In genomic region chr16:83004868-83005652, GRCh38 we compare ENCODE assay signal across 26 cellular contexts.
"Had no signal": no experiment of that assay in that cellular context is flagged by ENCODE, and none has a peak within 500 bp of the region (broad histone marks: within the 10 kb centered on the region; RNA-seq: fewer than 3 reads in every experiment).

No MANE protein-coding gene starts in this region.

- H3K4me3 ChIP-seq: adrenal gland, breast epithelium, esophagus muscularis mucosa, gastroesophageal sphincter, left ventricle myocardium inferior, ovary, psoas muscle, right atrium auricular region, transverse colon had no signal

- H3K4me3 Mint-ChIP-seq: activated naive CD8-positive, alpha-beta T cell; activated T-cell treated with anti-CD3 and anti-CD28 coated beads, Interleukin-2, amount 50 U/mL, for 24 hours; activated T-helper 17 cell treated with anti-CD3 and anti-CD28 coated beads, Interleukin-2, amount 50 U/mL, for 72 hours; central memory CD8-positive, alpha-beta T cell; natural killer cell treated with Interleukin-12 subunit alpha and Interleukin-12 subunit beta and Interleukin-15 and Interleukin-18, amount 100 ng/mL, for 72 hours; stimulated activated effector memory CD8-positive, alpha-beta T cell treated with anti-CD3 and anti-CD28 coated beads, Interleukin-12 subunit alpha, Interleukin-12 subunit beta, amount 100 ng/mL, for 72 hours; stimulated activated naive CD8-positive, alpha-beta T cell treated with anti-CD3 and anti-CD28 coated beads, Interleukin-15, amount 100 ng/mL, for 72 hours; T-helper 2 cell treated with Interferon-gamma antibody and Interleukin-4, amounts not matched to agents 5 μg/mL and 100 μg/mL, for 36 hours had no signal

- ATAC-seq: activated T-helper 17 cell treated with anti-CD3 and anti-CD28 coated beads, Interleukin-2, amount 50 U/mL, for 72 hours; gastroesophageal sphincter; natural killer cell treated with Interleukin-12 subunit alpha and Interleukin-12 subunit beta and Interleukin-15 and Interleukin-18, amount 100 ng/mL, for 72 hours; psoas muscle; stimulated activated effector memory CD8-positive, alpha-beta T cell treated with anti-CD3 and anti-CD28 coated beads, Interleukin-12 subunit alpha, Interleukin-12 subunit beta, amount 100 ng/mL, for 72 hours; stimulated activated naive CD8-positive, alpha-beta T cell treated with anti-CD3 and anti-CD28 coated beads, Interleukin-15, amount 100 ng/mL, for 72 hours had no signal

- H3K27me3 ChIP-seq: adrenal gland, breast epithelium, esophagus muscularis mucosa, gastroesophageal sphincter, ovary, right atrium auricular region, transverse colon had no signal

- H3K4me1 ChIP-seq: breast epithelium, gastroesophageal sphincter, psoas muscle had no signal

- H3K27me3 Mint-ChIP-seq: activated T-cell treated with anti-CD3 and anti-CD28 coated beads, Interleukin-2, amount 50 U/mL, for 24 hours; natural killer cell treated with Interleukin-12 subunit alpha and Interleukin-12 subunit beta and Interleukin-15 and Interleukin-18, amount 100 ng/mL, for 72 hours; stimulated activated naive CD8-positive, alpha-beta T cell treated with anti-CD3 and anti-CD28 coated beads, Interleukin-15, amount 100 ng/mL, for 72 hours had no signal

- H3K4me1 Mint-ChIP-seq: activated T-helper 17 cell treated with anti-CD3 and anti-CD28 coated beads, Interleukin-2, amount 50 U/mL, for 72 hours; central memory CD8-positive, alpha-beta T cell; stimulated activated effector memory CD8-positive, alpha-beta T cell treated with anti-CD3 and anti-CD28 coated beads, Interleukin-12 subunit alpha, Interleukin-12 subunit beta, amount 100 ng/mL, for 72 hours; stimulated activated naive CD8-positive, alpha-beta T cell treated with anti-CD3 and anti-CD28 coated beads, Interleukin-15, amount 100 ng/mL, for 72 hours had no signal

- H3K9me3 ChIP-seq: adrenal gland, breast epithelium, esophagus muscularis mucosa, gastroesophageal sphincter, left ventricle myocardium inferior, ovary, psoas muscle, right atrium auricular region, transverse colon had no signal

- H3K36me3 Mint-ChIP-seq: activated naive CD8-positive, alpha-beta T cell; natural killer cell treated with Interleukin-12 subunit alpha and Interleukin-12 subunit beta and Interleukin-15 and Interleukin-18, amount 100 ng/mL, for 72 hours; stimulated activated effector memory CD8-positive, alpha-beta T cell treated with anti-CD3 and anti-CD28 coated beads, Interleukin-12 subunit alpha, Interleukin-12 subunit beta, amount 100 ng/mL, for 72 hours had no signal

- H3K9me3 Mint-ChIP-seq: activated T-helper 17 cell treated with anti-CD3 and anti-CD28 coated beads, Interleukin-2, amount 50 U/mL, for 72 hours; central memory CD8-positive, alpha-beta T cell; natural killer cell treated with Interleukin-12 subunit alpha and Interleukin-12 subunit beta and Interleukin-15 and Interleukin-18, amount 100 ng/mL, for 72 hours; stimulated activated effector memory CD8-positive, alpha-beta T cell treated with anti-CD3 and anti-CD28 coated beads, Interleukin-12 subunit alpha, Interleukin-12 subunit beta, amount 100 ng/mL, for 72 hours had no signal

- DNase-seq: activated CD4-positive, alpha-beta T cell treated with anti-CD3 and anti-CD28 coated beads for 1 hour; activated CD4-positive, alpha-beta T cell treated with anti-CD3 and anti-CD28 coated beads, Interleukin-2, amount 50 U/mL, for 1 hour; activated CD8-positive, alpha-beta memory T cell treated with anti-CD3 and anti-CD28 coated beads for 24 hours; activated CD8-positive, alpha-beta memory T cell treated with anti-CD3 and anti-CD28 coated beads, Interleukin-2, amount 50 U/mL, for 4 hours; activated T-cell treated with anti-CD3 and anti-CD28 coated beads, Interleukin-2, amount 50 U/mL, for 24 hours; effector memory CD4-positive, alpha-beta T cell; head of caudate nucleus; left ventricle myocardium inferior; midbrain; ovary; psoas muscle; stimulated activated CD4-positive, alpha-beta T cell treated with anti-CD3 and anti-CD28 coated beads, Interleukin-12 subunit alpha, Interleukin-12 subunit beta, amount 100 ng/mL, for 4 hours; stimulated activated naive CD8-positive, alpha-beta T cell treated with anti-CD3 and anti-CD28 coated beads, Interleukin-15, amount 100 ng/mL, for 72 hours; transverse colon had no signal

- H3K27ac Mint-ChIP-seq: activated naive CD8-positive, alpha-beta T cell; activated T-cell treated with anti-CD3 and anti-CD28 coated beads, Interleukin-2, amount 50 U/mL, for 24 hours; activated T-helper 17 cell treated with anti-CD3 and anti-CD28 coated beads, Interleukin-2, amount 50 U/mL, for 72 hours; natural killer cell treated with Interleukin-12 subunit alpha and Interleukin-12 subunit beta and Interleukin-15 and Interleukin-18, amount 100 ng/mL, for 72 hours; stimulated activated effector memory CD8-positive, alpha-beta T cell treated with anti-CD3 and anti-CD28 coated beads, Interleukin-12 subunit alpha, Interleukin-12 subunit beta, amount 100 ng/mL, for 72 hours; stimulated activated naive CD8-positive, alpha-beta T cell treated with anti-CD3 and anti-CD28 coated beads, Interleukin-15, amount 100 ng/mL, for 72 hours; T-helper 2 cell treated with Interferon-gamma antibody and Interleukin-4, amounts not matched to agents 5 μg/mL and 100 μg/mL, for 36 hours had no signal

- H3K27ac ChIP-seq: breast epithelium, esophagus muscularis mucosa, gastroesophageal sphincter, left ventricle myocardium inferior, ovary, psoas muscle, right atrium auricular region, transverse colon, VCaP had no signal

- H3K36me3 ChIP-seq: adrenal gland, breast epithelium, esophagus muscularis mucosa, gastroesophageal sphincter, left ventricle myocardium inferior, ovary, right atrium auricular region, transverse colon had no signal
